ENCODE assay signal across 12 cellular contexts in genomic region chr20:26218301-26218700, GRCh38.
"Had no signal": no experiment of that assay in that cellular context is flagged by ENCODE, and none has a peak within 500 bp of the region (broad histone marks: within the 10 kb centered on the region; RNA-seq: fewer than 3 reads in every experiment).

No MANE protein-coding gene starts in this region.

- ATAC-seq: activated T-cell treated with anti-CD3 and anti-CD28 coated beads, Interleukin-2, amount 50 U/mL, for 72 hours; effector memory CD8-positive, alpha-beta T cell; left colon; lower lobe of right lung; right cardiac atrium had no signal

- DNase-seq: activated B cell treated with CpG ODN at 0.5 μM for 24 hours; activated CD4-positive, alpha-beta T cell treated with anti-CD3 and anti-CD28 coated beads, Interleukin-2, amount 10 ng/mL, durations not matched to agents 24 days and 14 days; activated CD8-positive, alpha-beta memory T cell treated with anti-CD3 and anti-CD28 coated beads, Interleukin-2, amount 50 U/mL, for 48 hours; activated gamma-delta T cell treated with Interleukin-2 at 50 U/mL for 16 hours; activated naive CD8-positive, alpha-beta T cell treated with anti-CD3 and anti-CD28 coated beads for 36 hours; activated T-cell treated with anti-CD3 and anti-CD28 coated beads, Interleukin-2, amount 50 U/mL, for 72 hours; dermis blood vessel endothelial cell; effector memory CD8-positive, alpha-beta T cell; left colon; lower lobe of right lung; right cardiac atrium had no signal

- H3K4me3 ChIP-seq: lower lobe of right lung, prostate gland had no signal

- H3K9me3 ChIP-seq: lower lobe of right lung, prostate gland had no signal

- H3K27ac ChIP-seq: lower lobe of right lung, prostate gland had no signal

- H3K36me3 ChIP-seq: lower lobe of right lung, prostate gland had no signal

- H3K4me1 ChIP-seq: lower lobe of right lung, prostate gland had no signal
